16 cellular contexts compared by ENCODE assay signal in the genomic region with DNA sequence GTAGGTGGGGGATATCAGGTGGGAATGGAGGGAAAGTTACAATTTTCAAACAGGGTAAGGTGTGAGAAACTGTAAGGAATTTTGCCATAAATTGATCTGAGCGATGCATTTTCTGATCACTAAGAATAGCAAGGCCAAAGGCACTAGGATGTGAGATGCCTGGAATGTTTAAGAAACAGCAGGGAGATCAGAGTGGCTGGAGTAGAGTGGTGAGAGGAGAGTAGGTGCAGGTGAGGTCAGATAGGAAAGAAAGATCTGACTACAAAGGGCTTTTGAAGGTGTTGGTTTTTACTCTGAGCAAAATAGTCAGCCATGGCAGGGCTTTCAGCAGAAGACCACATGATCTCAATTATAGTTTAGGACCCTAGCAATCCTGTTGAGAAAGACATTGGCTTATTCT. TPM values are rescaled to one million over a fixed set of nuclear protein-coding genes. Genes with fewer than 3 reads are reported as not detected.
DNase-seq lines count a peak whose midpoint lies in the region; ATAC-seq, FAIRE-seq and TF ChIP-seq lines count a peak whose summit lies in the region.
"Had no signal": no experiment of that assay in that cellular context is flagged by ENCODE, and none has a peak within 500 bp of the region (broad histone marks: within the 10 kb centered on the region; RNA-seq: fewer than 3 reads in every experiment).

No MANE protein-coding gene starts in this region.

- H3K9ac ChIP-seq in smooth muscle cell (ENCODE audit: low read depth): no peak overlapping the region

- POLR2A ChIA-PET in activated B cell treated with CpG ODN at 0.5 μM for 24 hours (lab: Charles Lee): no interaction called here

- no peaks in the 10 kb centered on the region for H3K79me2 ChIP-seq in smooth muscle cell (ENCODE audit: low read depth)

- CTCF ChIA-PET in Calu3 (lab: Charles Lee) (no interaction called here), activated B cell treated with CpG ODN at 0.5 μM for 24 hours (lab: Charles Lee) (no interaction called here)

- BruUV-seq in Calu3 (replicated peaks; lab: Mats Ljungman, UMichigan): no TSS peak

- peak; percentile 81 for FAIRE-seq in H54 (lab: Jason Lieb, UNC)
- FAIRE-seq: GM19239 had no signal

- H3K27ac Mint-ChIP-seq in Calu3 (ENCODE audit: unreplicated experiment): peak overlapping the region; percentile 0
- H3K27ac Mint-ChIP-seq in activated B cell treated with CpG ODN at 0.5 μM for 24 hours: peak overlapping the region; percentile 59
- peak overlapping the region; percentile 3 to 54 (median 26) for H3K27ac Mint-ChIP-seq in naive B cell

- H3K4me1 ChIP-seq in smooth muscle cell (ENCODE audit: low read depth) (peaks cover 5% of the 10 kb centered on the region), psoas muscle (peaks cover 27% of the 10 kb centered on the region)

- no peaks in the 10 kb centered on the region for H3K36me3 ChIP-seq in smooth muscle cell (ENCODE audit: low read depth)
- H3K36me3 ChIP-seq in psoas muscle (ENCODE audit: insufficient read depth in 1 of 2, low read depth in 1 of 2): peaks cover 0 to under 1% of the 10 kb centered on the region in 2 donors

- no peak for TF ChIP-seq POLR2A in H54 (IDR thresholded peaks at IDR 0.05; ENCODE audit: low read depth, low read length)

- H3K4me2 ChIP-seq in smooth muscle cell: no peak overlapping the region

- intact Hi-C loops in Calu3 (cut with micrococcal nuclease; ENCODE audit: unreplicated experiment) (no loop called here), activated B cell treated with CpG ODN at 0.5 μM for 24 hours (cut with micrococcal nuclease) (loop anchor here (1.0 kb wide), 1 partner anchor 8 kb away; no protein-coding TSS in a partner anchor), left colon (cut with DNase I, micrococcal nuclease) (no loop called here), psoas muscle (cut with DNase I) (no loop called here)

- H3K27me3 ChIP-seq in smooth muscle cell (ENCODE audit: low read depth) (no peaks in the 10 kb centered on the region), psoas muscle (ENCODE audit: insufficient read depth in 3 of 3, low read length in 2 of 3) (no peaks in the 10 kb centered on the region)

- TF ChIP-seq CTCF in Calu3 (IDR thresholded peaks at IDR 0.05; ENCODE audit: unreplicated experiment) (no peak), activated B cell treated with CpG ODN at 0.5 μM for 24 hours (IDR thresholded peaks at IDR 0.05) (no peak), smooth muscle cell (IDR thresholded peaks at IDR 0.05; ENCODE audit: borderline replicate concordance, insufficient read depth, poor library complexity, severe bottlenecking) (no peak), psoas muscle (IDR thresholded peaks at IDR 0.05) (no peak)

- H3K9me3 Mint-ChIP-seq in Calu3 (ENCODE audit: low read depth, unreplicated experiment) (no peaks in the 10 kb centered on the region), activated B cell treated with CpG ODN at 0.5 μM for 24 hours (no peaks in the 10 kb centered on the region), naive B cell (peaks cover 0 to 2% (median 0%) of the 10 kb centered on the region in 7 donors)

- H2AFZ ChIP-seq in smooth muscle cell (ENCODE audit: low read depth): no peak overlapping the region

- peaks cover 12% of the 10 kb centered on the region for H3K36me3 Mint-ChIP-seq in Calu3 (ENCODE audit: insufficient read depth, unreplicated experiment)
- peaks cover 30% of the 10 kb centered on the region for H3K36me3 Mint-ChIP-seq in activated B cell treated with CpG ODN at 0.5 μM for 24 hours (ENCODE audit: low read depth)
- H3K36me3 Mint-ChIP-seq in naive B cell: peaks cover 11 to 16% of the 10 kb centered on the region in 2 donors

- H3K4me1 Mint-ChIP-seq in Calu3 (ENCODE audit: low read depth, unreplicated experiment) (peaks cover 52% of the 10 kb centered on the region), activated B cell treated with CpG ODN at 0.5 μM for 24 hours (peaks cover 74% of the 10 kb centered on the region), naive B cell (peaks cover 47 to 61% (median 58%) of the 10 kb centered on the region in 3 donors)

- H3K27ac ChIP-seq in smooth muscle cell (ENCODE audit: low read depth) (no peak overlapping the region), psoas muscle (no peak overlapping the region)

- WGBS in smooth muscle cell (ENCODE audit: low lambda C conversion rate): 100% methylated on average over 1 of the region's 1 CpG
- 83 to 97% (median 91%) methylated on average over 1 of the region's 1 CpG for WGBS in psoas muscle, 3 donors

- ATAC-seq in activated B cell treated with CpG ODN at 0.5 μM for 24 hours (ENCODE audit: low read depth) (no peak), naive B cell (ENCODE audit: low read depth in 2 of 2) (no peak), left colon (no peak), psoas muscle (no peak)

- no peaks in the 10 kb centered on the region for H4K20me1 ChIP-seq in smooth muscle cell (ENCODE audit: low read depth)

- H3K9me3 ChIP-seq in smooth muscle cell (replicated peaks; ENCODE audit: low read depth) (no peaks in the 10 kb centered on the region), psoas muscle (no peaks in the 10 kb centered on the region)

- H3K4me3 ChIP-seq in smooth muscle cell: no peak overlapping the region
- no peak overlapping the region for H3K4me3 ChIP-seq in psoas muscle

- no peak for DNase-seq in Calu3
- DNase-seq in H54 (ENCODE audit: insufficient read length, low spot score): no peak
- DNase-seq in activated B cell treated with CpG ODN at 0.5 μM for 24 hours: no peak
- no peak for DNase-seq in naive B cell
- no peak for DNase-seq in smooth muscle cell (lab: John Stamatoyannopoulos, UW; ENCODE audit: unreplicated experiment)
- DNase-seq in left colon: no peak
- DNase-seq in psoas muscle: no peak
- DNase-seq: AML-193, GDM1, GOT3, KG1, MV-4-11, NCI-H1694 treated with DMSO at 0.1 percent for 48 hours, RPMI8226, SIG-M5 had no signal

- H3K27me3 Mint-ChIP-seq in Calu3 (ENCODE audit: unreplicated experiment) (no peaks in the 10 kb centered on the region), activated B cell treated with CpG ODN at 0.5 μM for 24 hours (no peaks in the 10 kb centered on the region), naive B cell (no peaks in the 10 kb centered on the region)

- no peaks in the 10 kb centered on the region for H3F3A ChIP-seq in smooth muscle cell (ENCODE audit: low read depth)

- H3K4me3 Mint-ChIP-seq in Calu3 (ENCODE audit: low read depth, unreplicated experiment): no peak overlapping the region
- no peak overlapping the region for H3K4me3 Mint-ChIP-seq in activated B cell treated with CpG ODN at 0.5 μM for 24 hours
- peak overlapping the region in 1 of 8 donors; percentile 45 for H3K4me3 Mint-ChIP-seq in naive B cell

RNA-seq across cellular contexts. Expression of a gene that starts 55.0 kb away (rescaled TPM):
- total RNA-seq in Calu3 (2022) (152 and 159 TPM in 2 replicates), activated B cell treated with CpG ODN at 0.5 μM for 24 hours (136 and 149 TPM in 2 replicates), smooth muscle cell (7.1 and 9.2 TPM in 2 replicates), left colon (10 to 100 TPM; 12.3 to 21.7 TPM), psoas muscle (10 to 100 TPM; 16.8 to 34.2 (median 20.1) TPM)
- polyA plus RNA-seq in naive B cell (ENCODE audit: low read depth in 6 of 6) (100 to 1,000 TPM in 4 of 6 donors, 10 to 100 TPM in 2; 86.5 to 123 (median 108) TPM), smooth muscle cell (2.2 and 2.5 TPM in 2 replicates), psoas muscle (1 to 10 TPM in 1 of 3 donors, under 1 TPM in 2; 0.38 to 3.5 (median 0.86) TPM)

Comparison
In these comparisons a context has a peak if more than half of its experiments do, and no peak if none do; other contexts are left out.
1. H3K27ac Mint-ChIP-seq: peak in every context shown above with its lines; median percentile 59 in activated B cell treated with CpG ODN at 0.5 μM for 24 hours; 26 in naive B cell; 0 in Calu3.